11 cellular contexts compared by ENCODE assay signal in the genomic region with DNA sequence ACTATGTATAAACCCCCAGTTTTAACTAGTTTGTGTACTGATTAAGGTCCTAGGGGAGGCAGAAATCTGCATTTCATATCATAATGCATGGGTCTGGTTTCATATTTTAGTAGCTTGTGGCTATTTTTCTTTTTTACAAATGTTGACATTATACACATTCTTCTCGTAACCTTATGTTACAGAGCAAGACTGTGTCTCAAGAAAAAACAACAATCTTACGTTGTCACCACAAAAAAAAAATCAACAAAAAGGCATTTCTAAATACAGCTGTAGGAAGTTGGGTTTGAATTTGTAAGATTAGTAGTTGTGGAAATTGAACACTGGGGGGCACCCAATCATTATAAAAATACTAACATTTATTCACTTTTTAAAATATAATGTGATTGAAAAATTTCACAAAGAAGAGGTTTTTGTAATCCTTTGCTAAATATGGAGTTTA. TPM values are rescaled to one million over a fixed set of nuclear protein-coding genes. Genes with fewer than 3 reads are reported as not detected.
DNase-seq lines count a peak whose midpoint lies in the region; ATAC-seq, FAIRE-seq and TF ChIP-seq lines count a peak whose summit lies in the region.
"Had no signal": no experiment of that assay in that cellular context is flagged by ENCODE, and none has a peak within 500 bp of the region (broad histone marks: within the 10 kb centered on the region; RNA-seq: fewer than 3 reads in every experiment).

No MANE protein-coding gene starts in this region.

- peak; percentile 97 for FAIRE-seq in frontal cortex (lab: Jason Lieb, UNC)
- FAIRE-seq: GM12891 had no signal

- no peaks in the 10 kb centered on the region for H3K27me3 ChIP-seq in A673 (replicated peaks; ENCODE audit: insufficient read depth, low read depth, low read length, poor library complexity)
- H3K27me3 ChIP-seq in HAP-1 (ENCODE audit: low read depth): no peaks in the 10 kb centered on the region
- H3K27me3 ChIP-seq: MG63 had no signal

- DNase-seq in A673 (ENCODE audit: low spot score) (peak; percentile 21), RWPE1 (ENCODE audit: low spot score) (peak; percentile 30), frontal cortex (ENCODE audit: low spot score in 2 of 2) (peak in 1 of 2 donors; percentile 16), HAP-1 (ENCODE audit: low spot score in 2 of 2) (no peak), SK-N-DZ (ENCODE audit: low spot score) (no peak)
- no peak for DNase-seq in stimulated activated CD4-positive, alpha-beta T cell treated with anti-CD3 and anti-CD28 coated beads, Interleukin-4, amount 100 ng/mL, for 1 hour
- DNase-seq: left ventricle myocardium superior, MG63 had no signal

- CTCF ChIA-PET in A673 (lab: Charles Lee): interaction anchor here (0.6 to 0.7 kb wide), 2 partner anchors 229 to 261 kb away, joined by 3 read pairs; no protein-coding TSS in a partner anchor
- CTCF ChIA-PET in RWPE1 (lab: Yijun Ruan, JAX): interaction anchor here (0.6 to 0.8 kb wide), 4 partner anchors 15 to 83 kb away, joined by 3 read pairs; no protein-coding TSS in a partner anchor

- POLR2A ChIA-PET in A673 (lab: Charles Lee; ENCODE audit: low non-redundant PET) (no interaction called here), RWPE1 (lab: Yijun Ruan, JAX; ENCODE audit: low non-redundant PET) (no interaction called here)

- H3K4me3 ChIP-seq in A673 (ENCODE audit: low read depth, low read length, poor library complexity, severe bottlenecking) (no peak overlapping the region), HAP-1 (no peak overlapping the region)
- H3K4me3 ChIP-seq: MG63 had no signal

- no peaks in the 10 kb centered on the region for H3K36me3 ChIP-seq in A673 (ENCODE audit: insufficient read depth, low read length, poor library complexity, severe bottlenecking)
- no peaks in the 10 kb centered on the region for H3K36me3 ChIP-seq in HAP-1 (replicated peaks)
- H3K36me3 ChIP-seq: MG63 had no signal

- in situ Hi-C loops in HAP-1 (cut with MboI; ENCODE audit: low sequenced_read_pairs): loop anchor here (25.0 kb wide), 2 partner anchors 334 to 634 kb away; no protein-coding TSS in a partner anchor

- H3K27ac ChIP-seq in A673 (ENCODE audit: low read depth, low read length, poor library complexity, severe bottlenecking) (no peak overlapping the region), RWPE1 (no peak overlapping the region)

- BruUV-seq in A673 (replicated peaks; lab: Mats Ljungman, UMichigan): no TSS peak

- ATAC-seq in GM18505 (IDR thresholded peaks at IDR 0.05; ENCODE audit: unreplicated experiment): no peak
- ATAC-seq: left ventricle myocardium superior had no signal

- no peaks in the 10 kb centered on the region for H3K9me3 ChIP-seq in A673 (ENCODE audit: low read depth, low read length, poor library complexity, severe bottlenecking)
- no peaks in the 10 kb centered on the region for H3K9me3 ChIP-seq in HAP-1
- H3K9me3 ChIP-seq: MG63 had no signal

- peak; percentile 55 for TF ChIP-seq CTCF in A673 (conservative IDR thresholded peaks at IDR 0.05; ENCODE audit: low read depth, low read length)
- peak; percentile 20 for TF ChIP-seq CTCF in GM12873 (IDR thresholded peaks at IDR 0.05; ENCODE audit: insufficient read depth, low read depth, low read length, missing control alignments)
- peak; percentile 55 for TF ChIP-seq CTCF in RWPE1 (conservative IDR thresholded peaks at IDR 0.05; ENCODE audit: low read depth)

- no peak for TF ChIP-seq POLR2A in GM18505 (IDR thresholded peaks at IDR 0.05; ENCODE audit: borderline replicate concordance, extremely low read depth, insufficient read depth, insufficient read length)

- intact Hi-C loops in A673 (cut with micrococcal nuclease; ENCODE audit: unreplicated experiment): loop anchor here (5.0 kb wide), 2 partner anchors 339 to 619 kb away; no protein-coding TSS in a partner anchor

- H3K4me1 ChIP-seq in A673 (ENCODE audit: insufficient read depth, low read length, poor library complexity, severe bottlenecking): no peaks in the 10 kb centered on the region
- peaks cover 7% of the 10 kb centered on the region for H3K4me1 ChIP-seq in HAP-1

RNA-seq across cellular contexts. Expression of a gene that starts 17.9 kb away (rescaled TPM):
- total RNA-seq in A673 (2021) (86.5 and 91.7 TPM in 2 replicates), frontal cortex (67.3 TPM)
- polyA plus RNA-seq in SK-N-DZ (2014; cell fraction: cytosol; rRNA removed): 136 and 145 TPM in 2 replicates
- 124 and 145 TPM in 2 replicates for polyA plus RNA-seq in SK-N-DZ (2014; cell fraction: nucleus; rRNA removed)

RNA-seq across cellular contexts. Expression of a gene that starts 18.2 kb away (rescaled TPM):
- total RNA-seq in A673 (2021): 105 and 113 TPM in 2 replicates
- total RNA-seq in frontal cortex: 201 TPM
- polyA plus RNA-seq in SK-N-DZ (2014; cell fraction: cytosol; rRNA removed): 151 and 186 TPM in 2 replicates
- 202 and 218 TPM in 2 replicates for polyA plus RNA-seq in SK-N-DZ (2014; cell fraction: nucleus; rRNA removed)

Comparison
In these comparisons a context has a peak if more than half of its experiments do, and no peak if none do; other contexts are left out.
1. DNase-seq: peak in A673 (single experiment) and RWPE1 (single experiment); none in HAP-1 (0 of 2), stimulated activated CD4-positive, alpha-beta T cell treated with anti-CD3 and anti-CD28 coated beads, Interleukin-4, amount 100 ng/mL, for 1 hour (single experiment) and SK-N-DZ (single experiment).
2. Peak in every context shown above with its lines, with median percentiles within 50 percentile points of each other: CTCF ChIP-seq.